Comparison of ENCODE assay signal across 8 cellular contexts in genomic region chr7:138460649-138461607, GRCh38. TPM values are rescaled to one million over a fixed set of nuclear protein-coding genes. Genes with fewer than 3 reads are reported as not detected.
DNase-seq lines count a peak whose midpoint lies in the region; ATAC-seq and TF ChIP-seq lines count a peak whose summit lies in the region.

No MANE protein-coding gene starts in this region.

- H3K4me3 Mint-ChIP-seq in CD4-positive, alpha-beta T cell: peak overlapping the region; percentile 94

- H3K9me3 ChIP-seq in CD4-positive, alpha-beta T cell (ENCODE audit: control insufficient read depth, low read length): no peaks in the 10 kb centered on the region

- H3K27ac ChIP-seq in CD4-positive, alpha-beta T cell (ENCODE audit: low read depth, low read length): peak overlapping the region; percentile 80

- H3K4me1 Mint-ChIP-seq in CD4-positive, alpha-beta T cell (ENCODE audit: low read depth): peaks cover 32% of the 10 kb centered on the region

- no peaks in the 10 kb centered on the region for H3K9me3 Mint-ChIP-seq in CD4-positive, alpha-beta T cell

- peak in 9 of 10 experiments; percentile 30 to 62 (median 39) for DNase-seq in CD4-positive, alpha-beta T cell
- DNase-seq in NOMO-1 treated with DMSO at 0.1 percent for 48 hours (lab: John Stamatoyannopoulos, UW; ENCODE audit: unreplicated experiment) (peak; percentile 13), activated T-cell treated with anti-CD3 and anti-CD28 coated beads for 48 hours (ENCODE audit: low read depth) (peak; percentile 60), erythroblast (lab: John Stamatoyannopoulos, UW) (peak; percentile 82 to 87), myocyte (ENCODE audit: low read depth) (peak; percentile 74)
- peak; percentile 42 to 43 for DNase-seq in stimulated activated CD8-positive, alpha-beta memory T cell treated with anti-CD3 and anti-CD28 coated beads, Interleukin-7, amount 100 ng/mL, for 48 hours (ENCODE audit: extremely low read depth in 1 of 2, low read depth in 1 of 2)

- ATAC-seq in CD4-positive, alpha-beta T cell (ENCODE audit: poor library complexity): peak; percentile 1
- ATAC-seq in GM19351 (IDR thresholded peaks at IDR 0.05; ENCODE audit: unreplicated experiment) (peak; percentile 33), HG03457 (IDR thresholded peaks at IDR 0.05; ENCODE audit: unreplicated experiment) (peak; percentile 31)

- CTCF ChIA-PET in CD4-positive, alpha-beta T cell (lab: Charles Lee): interaction anchor here (1.0 to 2.2 kb wide), 2 partner anchors 107 to 278 kb away, joined by 3 to 6 read pairs; no protein-coding TSS in a partner anchor

- no peak for TF ChIP-seq CTCF in CD4-positive, alpha-beta T cell (IDR thresholded peaks at IDR 0.05)

- peak overlapping the region; percentile 83 for H3K27ac Mint-ChIP-seq in CD4-positive, alpha-beta T cell

- POLR2A ChIA-PET in CD4-positive, alpha-beta T cell (lab: Charles Lee): interaction anchor here (0.5 to 1.2 kb wide), 4 partner anchors 10 to 382 kb away, joined by 3 to 6 read pairs (median 4); no protein-coding TSS in a partner anchor

- peaks cover 6% of the 10 kb centered on the region for H3K36me3 Mint-ChIP-seq in CD4-positive, alpha-beta T cell (ENCODE audit: low read depth)

- peak; percentile 59 for TF ChIP-seq POLR2A in erythroblast (IDR thresholded peaks at IDR 0.05; ENCODE audit: low read length)

- H3K27me3 ChIP-seq in CD4-positive, alpha-beta T cell (ENCODE audit: control insufficient read depth, insufficient read depth, low read length): no peaks in the 10 kb centered on the region

- intact Hi-C loops in CD4-positive, alpha-beta T cell (cut with DNase I, micrococcal nuclease): loop anchor here (2.0 to 10.0 kb wide), 5 partner anchors 111 to 644 kb away; partner anchors contain the start of gene ZC3HAV1 (in 1 of the 2)

- no peaks in the 10 kb centered on the region for H3K27me3 Mint-ChIP-seq in CD4-positive, alpha-beta T cell

RNA-seq across cellular contexts. Expression of gene TRIM24, which starts 0.9 kb away (rescaled TPM):
- total RNA-seq in CD4-positive, alpha-beta T cell: 10 to 100 TPM; 14.1 to 16.0 TPM
- 26.9 and 28.2 TPM in 2 replicates for total RNA-seq in myocyte
- 5.0 TPM for polyA plus RNA-seq in myocyte (2012)

Comparison
In these comparisons a context has a peak if more than half of its experiments do, and no peak if none do; other contexts are left out.
1. Peak in every context shown above with its lines: DNase-seq, ATAC-seq and H3K27ac ChIP-seq.
2. DNase-seq: peak in every context shown above with its lines; median percentile 84 in erythroblast; 74 in myocyte; 60 in activated T-cell treated with anti-CD3 and anti-CD28 coated beads for 48 hours; 42 in stimulated activated CD8-positive, alpha-beta memory T cell treated with anti-CD3 and anti-CD28 coated beads, Interleukin-7, amount 100 ng/mL, for 48 hours; 39 in CD4-positive, alpha-beta T cell; 13 in NOMO-1 treated with DMSO at 0.1 percent for 48 hours.